Comparison of ENCODE assay signal across 31 cellular contexts in the genomic region with DNA sequence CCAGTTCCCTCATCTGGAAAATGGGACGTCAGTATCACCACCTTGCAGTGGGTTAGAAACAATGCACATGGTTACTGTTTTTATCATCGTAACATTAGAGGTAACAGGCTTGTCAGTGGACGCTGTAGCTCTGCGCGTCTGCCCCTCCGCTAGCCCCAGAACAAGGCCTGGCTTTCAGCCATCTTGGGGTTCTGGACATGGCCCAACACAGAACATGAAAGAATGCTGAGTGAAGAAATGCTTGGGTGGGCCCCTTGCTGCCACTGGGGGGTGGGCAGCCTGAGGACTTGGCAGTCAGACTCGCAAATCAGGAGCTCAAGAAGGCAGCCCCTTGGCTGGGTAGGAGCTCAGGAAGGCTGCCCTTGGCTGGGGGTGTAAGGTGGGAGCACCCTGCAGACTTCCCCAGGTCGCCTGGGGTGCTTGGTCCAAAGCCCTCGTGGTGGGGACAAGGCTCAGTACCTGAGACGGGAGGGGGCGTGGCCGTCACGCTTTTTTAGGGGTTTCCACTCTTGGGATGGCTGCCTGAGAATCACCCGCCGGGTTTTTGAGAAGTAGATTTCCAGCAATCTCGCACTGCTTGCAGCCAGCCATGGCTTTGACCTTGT. TPM values are rescaled to one million over a fixed set of nuclear protein-coding genes. Genes with fewer than 3 reads are reported as not detected.
DNase-seq lines count a peak whose midpoint lies in the region; ATAC-seq and TF ChIP-seq lines count a peak whose summit lies in the region.
"Had no signal": no experiment of that assay in that cellular context is flagged by ENCODE, and none has a peak within 500 bp of the region (broad histone marks: within the 10 kb centered on the region; RNA-seq: fewer than 3 reads in every experiment).

No MANE protein-coding gene starts in this region.

- peaks cover 89% of the 10 kb centered on the region for H3K36me3 Mint-ChIP-seq in activated T-cell treated with anti-CD3 and anti-CD28 coated beads, Interleukin-2, amount 50 U/mL, for 24 hours (ENCODE audit: low read depth)
- no peaks in the 10 kb centered on the region for H3K36me3 Mint-ChIP-seq in activated CD8-positive, alpha-beta memory T cell treated with anti-CD3 and anti-CD28 coated beads, Interleukin-2, amount 10 ng/mL, durations not matched to agents 7 days and 5 days

- TF ChIP-seq POLR2A in testis (IDR thresholded peaks at IDR 0.05) (no peak), esophagus squamous epithelium (IDR thresholded peaks at IDR 0.05) (no peak)

- no peaks in the 10 kb centered on the region for H3K4me1 Mint-ChIP-seq in activated T-cell treated with anti-CD3 and anti-CD28 coated beads, Interleukin-2, amount 50 U/mL, for 24 hours (ENCODE audit: low read depth)
- peaks cover 2% of the 10 kb centered on the region for H3K4me1 Mint-ChIP-seq in activated CD8-positive, alpha-beta memory T cell treated with anti-CD3 and anti-CD28 coated beads, Interleukin-2, amount 10 ng/mL, durations not matched to agents 7 days and 5 days
- H3K4me1 Mint-ChIP-seq: mesothelial cell of epicardium had no signal

- H3K27ac ChIP-seq in lower lobe of right lung (no peak overlapping the region), testis (no peak overlapping the region), psoas muscle (no peak overlapping the region), esophagus squamous epithelium (no peak overlapping the region)
- H3K27ac ChIP-seq: A549, ascending aorta, dorsolateral prefrontal cortex, heart right ventricle, pancreas, upper lobe of left lung had no signal

- H3K27me3 Mint-ChIP-seq in activated T-cell treated with anti-CD3 and anti-CD28 coated beads, Interleukin-2, amount 50 U/mL, for 24 hours = no peaks in the 10 kb centered on the region
- no peaks in the 10 kb centered on the region for H3K27me3 Mint-ChIP-seq in activated CD8-positive, alpha-beta memory T cell treated with anti-CD3 and anti-CD28 coated beads, Interleukin-2, amount 10 ng/mL, durations not matched to agents 7 days and 5 days
- H3K27me3 Mint-ChIP-seq: B cell; naive thymus-derived CD8-positive, alpha-beta T cell had no signal

- H3K36me3 ChIP-seq in lower lobe of right lung (peaks cover 70% of the 10 kb centered on the region), testis (ENCODE audit: low read depth, missing control alignments) (no peaks in the 10 kb centered on the region), psoas muscle (ENCODE audit: insufficient read depth in 1 of 2, low read depth in 1 of 2) (peaks cover 0 to 82% of the 10 kb centered on the region in 2 donors), esophagus squamous epithelium (peaks cover 5 to 97% (median 6%) of the 10 kb centered on the region in 3 donors)

- peak; percentile 27 for DNase-seq in activated T-cell treated with anti-CD3 and anti-CD28 coated beads, Interleukin-2, amount 50 U/mL, for 24 hours
- no peak for DNase-seq in activated T-cell treated with anti-CD3 and anti-CD28 coated beads for 4 hours
- DNase-seq in activated CD8-positive, alpha-beta memory T cell treated with anti-CD3 and anti-CD28 coated beads, Interleukin-2, amount 10 ng/mL, durations not matched to agents 7 days and 5 days = peak; percentile 27
- DNase-seq in lower lobe of right lung = peak; percentile 41
- peak; percentile 7 for DNase-seq in testis
- DNase-seq in GM10266 (ENCODE audit: extremely low spot score) = no peak
- no peak for DNase-seq in psoas muscle
- DNase-seq in esophagus squamous epithelium (lab: John Stamatoyannopoulos, UW) = no peak
- DNase-seq: activated CD4-positive, alpha-beta T cell treated with anti-CD3 and anti-CD28 coated beads, Interleukin-2, amount 50 U/mL, for 1 hour; activated naive CD4-positive, alpha-beta T cell; COR-L47; DMS79; heart right ventricle; KG1; MM.1S; NCI-H1417 treated with DMSO at 0.1 percent for 48 hours; NCI-H446; NCI-H82; stimulated activated CD4-positive, alpha-beta T cell treated with anti-CD3 and anti-CD28 coated beads, Interleukin-15, amount 100 ng/mL, for 24 hours; stimulated activated naive CD8-positive, alpha-beta T cell treated with anti-CD3 and anti-CD28 coated beads, Interleukin-15, Interleukin-2, amounts not matched to agents 100 U/mL and 50 U/mL, for 24 hours had no signal

- no peak overlapping the region for H3K27ac Mint-ChIP-seq in activated T-cell treated with anti-CD3 and anti-CD28 coated beads, Interleukin-2, amount 50 U/mL, for 24 hours
- no peak overlapping the region for H3K27ac Mint-ChIP-seq in activated CD8-positive, alpha-beta memory T cell treated with anti-CD3 and anti-CD28 coated beads, Interleukin-2, amount 10 ng/mL, durations not matched to agents 7 days and 5 days
- H3K27ac Mint-ChIP-seq: B cell; mesothelial cell of epicardium; T-helper 2 cell treated with Interferon-gamma antibody and Interleukin-4, amounts not matched to agents 5 μg/mL and 100 μg/mL, for 36 hours had no signal

- H3K27me3 ChIP-seq in lower lobe of right lung (ENCODE audit: low read depth) (no peaks in the 10 kb centered on the region), testis (no peaks in the 10 kb centered on the region), psoas muscle (ENCODE audit: insufficient read depth in 3 of 3, low read length in 2 of 3) (no peaks in the 10 kb centered on the region), esophagus squamous epithelium (no peaks in the 10 kb centered on the region)
- H3K27me3 ChIP-seq: ascending aorta, dorsolateral prefrontal cortex, heart right ventricle, pancreas, upper lobe of left lung had no signal

- 93 to 95% methylated on average over 6 to 15 of the region's 16 CpGs for WGBS in testis, 2 donors
- WGBS in psoas muscle, 3 donors = 86 to 87% (median 86%) methylated on average over 16 of the region's 16 CpGs
- 90 to 92% methylated on average over 10 to 12 of the region's 16 CpGs for WGBS in esophagus squamous epithelium, 2 donors

- no peaks in the 10 kb centered on the region for H3K9me3 Mint-ChIP-seq in activated T-cell treated with anti-CD3 and anti-CD28 coated beads, Interleukin-2, amount 50 U/mL, for 24 hours
- no peaks in the 10 kb centered on the region for H3K9me3 Mint-ChIP-seq in activated CD8-positive, alpha-beta memory T cell treated with anti-CD3 and anti-CD28 coated beads, Interleukin-2, amount 10 ng/mL, durations not matched to agents 7 days and 5 days (ENCODE audit: low read depth)
- H3K9me3 Mint-ChIP-seq: mesothelial cell of epicardium; naive thymus-derived CD8-positive, alpha-beta T cell; T-helper 2 cell treated with Interferon-gamma antibody and Interleukin-4, amounts not matched to agents 5 μg/mL and 100 μg/mL, for 36 hours had no signal

- CTCF ChIA-PET in activated CD8-positive, alpha-beta memory T cell treated with anti-CD3 and anti-CD28 coated beads, Interleukin-2, amount 10 ng/mL, durations not matched to agents 7 days and 5 days (lab: Charles Lee) = interaction anchor here (0.9 kb wide), 1 partner anchor 1299 kb away, joined by 3 read pairs; no protein-coding TSS in a partner anchor

- no peak for TF ChIP-seq CTCF in lower lobe of right lung (IDR thresholded peaks at IDR 0.05)
- no peak for TF ChIP-seq CTCF in testis (IDR thresholded peaks at IDR 0.05)
- no peak for TF ChIP-seq CTCF in GM10266 (IDR thresholded peaks at IDR 0.05; ENCODE audit: control insufficient read depth, insufficient read depth, low read depth, missing control alignments)
- TF ChIP-seq CTCF in psoas muscle (IDR thresholded peaks at IDR 0.05) = no peak
- no peak for TF ChIP-seq CTCF in esophagus squamous epithelium (IDR thresholded peaks at IDR 0.05)

- H3K4me1 ChIP-seq in lower lobe of right lung (peaks cover 14% of the 10 kb centered on the region), testis (no peaks in the 10 kb centered on the region), psoas muscle (no peaks in the 10 kb centered on the region), esophagus squamous epithelium (peaks cover 0 to 16% (median 0%) of the 10 kb centered on the region in 3 donors)
- H3K4me1 ChIP-seq: A549, ascending aorta, heart right ventricle, pancreas had no signal

- H3K9me3 ChIP-seq in lower lobe of right lung (no peaks in the 10 kb centered on the region), testis (no peaks in the 10 kb centered on the region), psoas muscle (no peaks in the 10 kb centered on the region), esophagus squamous epithelium (no peaks in the 10 kb centered on the region)
- H3K9me3 ChIP-seq: A549, ascending aorta, heart right ventricle, pancreas, upper lobe of left lung had no signal

- H3K4me3 ChIP-seq in lower lobe of right lung = no peak overlapping the region
- no peak overlapping the region for H3K4me3 ChIP-seq in testis
- H3K4me3 ChIP-seq in psoas muscle = no peak overlapping the region
- H3K4me3 ChIP-seq in esophagus squamous epithelium = no peak overlapping the region
- H3K4me3 ChIP-seq: A549, ascending aorta, dorsolateral prefrontal cortex, GM12878, heart right ventricle, pancreas, upper lobe of left lung had no signal

- no peak overlapping the region for H3K4me3 Mint-ChIP-seq in activated T-cell treated with anti-CD3 and anti-CD28 coated beads, Interleukin-2, amount 50 U/mL, for 24 hours
- H3K4me3 Mint-ChIP-seq in activated CD8-positive, alpha-beta memory T cell treated with anti-CD3 and anti-CD28 coated beads, Interleukin-2, amount 10 ng/mL, durations not matched to agents 7 days and 5 days = no peak overlapping the region
- H3K4me3 Mint-ChIP-seq: B cell; mesothelial cell of epicardium; naive thymus-derived CD8-positive, alpha-beta T cell; T-helper 2 cell treated with Interferon-gamma antibody and Interleukin-4, amounts not matched to agents 5 μg/mL and 100 μg/mL, for 36 hours had no signal

- ATAC-seq in activated CD8-positive, alpha-beta memory T cell treated with anti-CD3 and anti-CD28 coated beads, Interleukin-2, amount 10 ng/mL, durations not matched to agents 7 days and 5 days = no peak
- no peak for ATAC-seq in lower lobe of right lung
- no peak for ATAC-seq in psoas muscle
- ATAC-seq: A549; GM12878; heart right ventricle; naive thymus-derived CD8-positive, alpha-beta T cell; pancreas; right cardiac atrium; stimulated activated naive CD8-positive, alpha-beta T cell treated with anti-CD3 and anti-CD28 coated beads, Interleukin-15, Interleukin-2, amounts not matched to agents 100 U/mL and 50 U/mL, for 24 hours had no signal

- intact Hi-C loops in lower lobe of right lung (cut with DNase I) = no loop called here
- intact Hi-C loops in testis (cut with DNase I; ENCODE audit: low total_unique reads) = no loop called here
- intact Hi-C loops in psoas muscle (cut with DNase I) = no loop called here
- intact Hi-C loops in esophagus squamous epithelium (cut with DNase I) = no loop called here

RNA-seq across cellular contexts. Expression of a gene that starts 51.7 kb away (rescaled TPM):
- total RNA-seq in activated CD8-positive, alpha-beta memory T cell treated with anti-CD3 and anti-CD28 coated beads, Interleukin-2, amount 10 ng/mL, durations not matched to agents 7 days and 5 days = 10 to 100 TPM; 14.0 to 14.8 TPM
- total RNA-seq in lower lobe of right lung (28.9 TPM), testis (10 to 100 TPM; 22.6 to 24.3 TPM), psoas muscle (10 to 100 TPM in 2 of 4 donors, 1 to 10 TPM in 2; 8.0 to 18.9 (median 9.4) TPM), esophagus squamous epithelium (10 to 100 TPM; 10.7 to 21.1 (median 14.0) TPM)
- polyA plus RNA-seq in testis (ENCODE audit: insufficient read depth, low read depth, low replicate concordance) (48.3 TPM), psoas muscle (1 to 10 TPM; 1.6 to 6.5 (median 3.8) TPM)

Comparison
In these comparisons a context has a peak if more than half of its experiments do, and no peak if none do; other contexts are left out.
1. DNase-seq: peak in activated T-cell treated with anti-CD3 and anti-CD28 coated beads, Interleukin-2, amount 50 U/mL, for 24 hours (single experiment), activated CD8-positive, alpha-beta memory T cell treated with anti-CD3 and anti-CD28 coated beads, Interleukin-2, amount 10 ng/mL, durations not matched to agents 7 days and 5 days (single experiment), lower lobe of right lung (single experiment) and testis (single experiment); none in activated T-cell treated with anti-CD3 and anti-CD28 coated beads for 4 hours (single experiment), GM10266 (single experiment), psoas muscle (0 of 2) and esophagus squamous epithelium (single experiment).